1 cellular context compared by ENCODE assay signal in genomic region chr1:9112961-9113880, GRCh38.
TF ChIP-seq lines count a peak whose summit lies in the region.

No MANE protein-coding gene starts in this region.

TF ChIP-seq in WTC11, 78 proteins besides CTCF, POLR2A, EP300 and RAD21 (continued from another document):
- TF ChIP-seq NR2C2 (CRISPR knock-in tag; IDR thresholded peaks at IDR 0.05) = no peak
- no peak for TF ChIP-seq ATF2 (CRISPR knock-in tag; IDR thresholded peaks at IDR 0.05; ENCODE audit: borderline replicate concordance, low read depth)
